26 cellular contexts compared by ENCODE assay signal in genomic region chr1:94679336-94680007, GRCh38.
DNase-seq lines count a peak whose midpoint lies in the region; ATAC-seq and TF ChIP-seq lines count a peak whose summit lies in the region.
"Had no signal": no experiment of that assay in that cellular context is flagged by ENCODE, and none has a peak within 500 bp of the region (broad histone marks: within the 10 kb centered on the region; RNA-seq: fewer than 3 reads in every experiment).

No MANE protein-coding gene starts in this region.

- DNase-seq in body of pancreas (peak in 3 of 4 donors; percentile 39 to 61 (median 48)), mesenchymal stem cell (no peak), tibial nerve (ENCODE audit: low spot score in 2 of 2) (peak; percentile 63 to 83), DMS79 (lab: John Stamatoyannopoulos, UW) (no peak), NCI-H1694 (lab: John Stamatoyannopoulos, UW) (no peak), NCI-H748 treated with DMSO at 0.1 percent for 48 hours (lab: John Stamatoyannopoulos, UW) (no peak), NCI-H82 (lab: John Stamatoyannopoulos, UW) (no peak)
- DNase-seq: activated B cell treated with CpG ODN at 0.5 μM for 24 hours; activated CD8-positive, alpha-beta T cell treated with anti-CD3 and anti-CD28 coated beads for 36 hours; activated naive CD4-positive, alpha-beta T cell; activated T-cell treated with anti-CD3 and anti-CD28 coated beads, Interleukin-2, amount 50 U/mL, for 24 hours; amygdala; CD4-positive, alpha-beta T cell; erythroblast; glutamatergic neuron; HCEC 1CT; NCI-H2107; stimulated activated CD4-positive, alpha-beta T cell treated with anti-CD3 and anti-CD28 coated beads, Interleukin-2, amount 100 ng/mL, for 24 hours; T1000 had no signal

- H3K4me1 ChIP-seq in body of pancreas = peaks cover 15% of the 10 kb centered on the region
- H3K4me1 ChIP-seq in gastroesophageal sphincter = no peaks in the 10 kb centered on the region
- no peaks in the 10 kb centered on the region for H3K4me1 ChIP-seq in mesenchymal stem cell (ENCODE audit: control insufficient read depth, insufficient read depth, low read depth, low read length)
- H3K4me1 ChIP-seq in tibial nerve = peaks cover 0 to 28% (median 0%) of the 10 kb centered on the region in 4 donors

- H2BK5ac ChIP-seq in mesenchymal stem cell (ENCODE audit: low read depth, low read length, poor library complexity, severe bottlenecking) = no peak overlapping the region

- H2AK5ac ChIP-seq in mesenchymal stem cell (ENCODE audit: low read length, severe bottlenecking) = no peak overlapping the region

- H3K9me3 ChIP-seq in body of pancreas (no peaks in the 10 kb centered on the region), gastroesophageal sphincter (no peaks in the 10 kb centered on the region), mesenchymal stem cell (ENCODE audit: control insufficient read depth, low read length) (no peaks in the 10 kb centered on the region), tibial nerve (no peaks in the 10 kb centered on the region)
- H3K9me3 ChIP-seq: ovary, thoracic aorta had no signal

- H2BK12ac ChIP-seq in mesenchymal stem cell (ENCODE audit: low read length in 2 of 2) = peak overlapping the region; percentile 45 to 57

- no peak overlapping the region for H3K4ac ChIP-seq in mesenchymal stem cell (ENCODE audit: low read depth in 1 of 2, low read length in 2 of 2)

- no peak overlapping the region for H2BK120ac ChIP-seq in mesenchymal stem cell (ENCODE audit: low read depth, low read length)

- H2AFZ ChIP-seq in mesenchymal stem cell (ENCODE audit: low read depth, low read length) = no peak overlapping the region

- no peaks in the 10 kb centered on the region for H3K79me1 ChIP-seq in mesenchymal stem cell (replicated peaks; ENCODE audit: low read length, poor library complexity, severe bottlenecking)

- no peak for TF ChIP-seq POLR2A in body of pancreas (IDR thresholded peaks at IDR 0.05)
- no peak for TF ChIP-seq POLR2A in gastroesophageal sphincter (IDR thresholded peaks at IDR 0.05)
- no peak for TF ChIP-seq POLR2A in tibial nerve (IDR thresholded peaks at IDR 0.05)

- intact Hi-C loops in body of pancreas (cut with DNase I) = no loop called here

- ATAC-seq in body of pancreas (no peak), gastroesophageal sphincter (peak; percentile 81)
- ATAC-seq: activated CD8-positive, alpha-beta T cell treated with anti-CD3 and anti-CD28 coated beads for 36 hours; left colon; SK-N-SH treated with all-trans-retinoic acid at 6 μM for 48 hours; stimulated activated effector memory CD8-positive, alpha-beta T cell treated with anti-CD3 and anti-CD28 coated beads, Interleukin-12 subunit alpha, Interleukin-12 subunit beta, amount 100 ng/mL, for 72 hours had no signal

- no peak overlapping the region for H3K23ac ChIP-seq in mesenchymal stem cell (ENCODE audit: low read length in 2 of 2)

- H3K36me3 ChIP-seq in body of pancreas (replicated peaks in 1 of 2; ENCODE audit: insufficient read depth in 1 of 2, low read depth in 2 of 2) (no peaks in the 10 kb centered on the region), gastroesophageal sphincter (no peaks in the 10 kb centered on the region), mesenchymal stem cell (ENCODE audit: control insufficient read depth in 1 of 2, insufficient read depth in 2 of 2, low read depth in 1 of 2, low read length in 2 of 2) (peaks cover 0 to 4% of the 10 kb centered on the region in 2 experiments), tibial nerve (no peaks in the 10 kb centered on the region)
- H3K36me3 ChIP-seq: ovary, thoracic aorta had no signal

- TF ChIP-seq EP300 in gastroesophageal sphincter (IDR thresholded peaks at IDR 0.05) = no peak
- TF ChIP-seq EP300 in tibial nerve (IDR thresholded peaks at IDR 0.05) = peak; percentile 18 to 85

- TF ChIP-seq CTCF in body of pancreas (IDR thresholded peaks at IDR 0.05) = no peak
- TF ChIP-seq CTCF in gastroesophageal sphincter (IDR thresholded peaks at IDR 0.05) = no peak
- no peak for TF ChIP-seq CTCF in tibial nerve (IDR thresholded peaks at IDR 0.05)

- H3K27me3 ChIP-seq in body of pancreas = no peaks in the 10 kb centered on the region
- no peaks in the 10 kb centered on the region for H3K27me3 ChIP-seq in gastroesophageal sphincter
- no peaks in the 10 kb centered on the region for H3K27me3 ChIP-seq in mesenchymal stem cell (ENCODE audit: control insufficient read depth in 1 of 2, insufficient read depth in 1 of 2, low read length in 2 of 2)
- no peaks in the 10 kb centered on the region for H3K27me3 ChIP-seq in tibial nerve
- H3K27me3 ChIP-seq: ovary had no signal

- H3K4me2 ChIP-seq in mesenchymal stem cell (ENCODE audit: low read length, poor library complexity, severe bottlenecking) = no peak overlapping the region

- H3K9ac ChIP-seq in mesenchymal stem cell (ENCODE audit: low read length) = no peak overlapping the region

- no peak overlapping the region for H3K14ac ChIP-seq in mesenchymal stem cell (ENCODE audit: low read length in 2 of 2)

- H4K91ac ChIP-seq in mesenchymal stem cell (ENCODE audit: low read length) = no peak overlapping the region

- no peak overlapping the region for H4K8ac ChIP-seq in mesenchymal stem cell (ENCODE audit: low read length)

- peak overlapping the region in 1 of 2 experiments; percentile 68 for H3K18ac ChIP-seq in mesenchymal stem cell (ENCODE audit: low read depth in 1 of 2, low read length in 2 of 2)

- H3K27ac ChIP-seq in body of pancreas = no peak overlapping the region
- peak overlapping the region in 3 of 4 donors; percentile 7 to 67 (median 45) for H3K27ac ChIP-seq in gastroesophageal sphincter
- H3K27ac ChIP-seq in mesenchymal stem cell (ENCODE audit: low read length, poor library complexity, severe bottlenecking) = no peak overlapping the region
- peak overlapping the region in 3 of 4 donors; percentile 5 to 76 (median 59) for H3K27ac ChIP-seq in tibial nerve
- H3K27ac ChIP-seq: ovary, skin epidermis, thoracic aorta had no signal

- H3K4me3 ChIP-seq in body of pancreas = no peak overlapping the region
- H3K4me3 ChIP-seq in gastroesophageal sphincter = no peak overlapping the region
- H3K4me3 ChIP-seq in mesenchymal stem cell (ENCODE audit: insufficient read depth in 1 of 2, low read depth in 1 of 2, low read length in 2 of 2) = no peak overlapping the region
- no peak overlapping the region for H3K4me3 ChIP-seq in tibial nerve
- H3K4me3 ChIP-seq: ovary, skin epidermis, thoracic aorta had no signal

- H2BK15ac ChIP-seq in mesenchymal stem cell (ENCODE audit: low read depth, poor library complexity, severe bottlenecking) = no peak overlapping the region

- WGBS in body of pancreas, 2 donors = 85 to 88% methylated on average over 4 of the region's 4 CpGs
- WGBS in gastroesophageal sphincter (ENCODE audit: low coverage in 1 of 2), 2 donors = 80 to 89% methylated on average over 2 to 4 of the region's 4 CpGs
- WGBS in mesenchymal stem cell = 85% methylated on average over 4 of the region's 4 CpGs
- WGBS in tibial nerve, 2 donors = 75% methylated on average over 4 of the region's 4 CpGs

Comparison
In these comparisons a context has a peak if more than half of its experiments do, and no peak if none do; other contexts are left out.
1. DNase-seq: peak in body of pancreas (3 of 4) and tibial nerve (2 of 2); none in mesenchymal stem cell (single experiment), DMS79 (single experiment), NCI-H1694 (single experiment), NCI-H748 treated with DMSO at 0.1 percent for 48 hours (single experiment) and NCI-H82 (single experiment).
2. H3K27ac ChIP-seq: peak in gastroesophageal sphincter (3 of 4) and tibial nerve (3 of 4); none in body of pancreas (0 of 4) and mesenchymal stem cell (single experiment).